Comparison of ENCODE assay signal across 1 cellular context in genomic region chr21:44047996-44048560, GRCh38.
TF ChIP-seq lines count a peak whose summit lies in the region.

No MANE protein-coding gene starts in this region.

TF ChIP-seq in WTC11, 78 proteins besides CTCF, POLR2A, EP300 and RAD21 (continued from another document):
- TF ChIP-seq PRDM15 (CRISPR knock-in tag; IDR thresholded peaks at IDR 0.05) = no peak
- no peak for TF ChIP-seq GTF2I (CRISPR knock-in tag; conservative IDR thresholded peaks at IDR 0.05)
- TF ChIP-seq ZNF263 (CRISPR knock-in tag; IDR thresholded peaks at IDR 0.05; ENCODE audit: low read depth) = no peak
- TF ChIP-seq JUN (CRISPR knock-in tag; IDR thresholded peaks at IDR 0.05) = no peak
- TF ChIP-seq, protein P1, sequence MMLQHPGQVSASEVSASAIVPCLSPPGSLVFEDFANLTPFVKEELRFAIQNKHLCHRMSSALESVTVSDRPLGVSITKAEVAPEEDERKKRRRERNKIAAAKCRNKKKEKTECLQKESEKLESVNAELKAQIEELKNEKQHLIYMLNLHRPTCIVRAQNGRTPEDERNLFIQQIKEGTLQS (CRISPR knock-in tag; conservative IDR thresholded peaks at IDR 0.05) = no peak
- TF ChIP-seq TCF7 (CRISPR knock-in tag; IDR thresholded peaks at IDR 0.05; ENCODE audit: low read depth) = no peak
- TF ChIP-seq, protein P2, sequence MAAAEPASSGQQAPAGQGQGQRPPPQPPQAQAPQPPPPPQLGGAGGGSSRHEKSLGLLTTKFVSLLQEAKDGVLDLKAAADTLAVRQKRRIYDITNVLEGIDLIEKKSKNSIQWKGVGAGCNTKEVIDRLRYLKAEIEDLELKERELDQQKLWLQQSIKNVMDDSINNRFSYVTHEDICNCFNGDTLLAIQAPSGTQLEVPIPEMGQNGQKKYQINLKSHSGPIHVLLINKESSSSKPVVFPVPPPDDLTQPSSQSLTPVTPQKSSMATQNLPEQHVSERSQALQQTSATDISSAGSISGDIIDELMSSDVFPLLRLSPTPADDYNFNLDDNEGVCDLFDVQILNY (CRISPR knock-in tag; IDR thresholded peaks at IDR 0.05) = no peak
- TF ChIP-seq, protein P3, sequence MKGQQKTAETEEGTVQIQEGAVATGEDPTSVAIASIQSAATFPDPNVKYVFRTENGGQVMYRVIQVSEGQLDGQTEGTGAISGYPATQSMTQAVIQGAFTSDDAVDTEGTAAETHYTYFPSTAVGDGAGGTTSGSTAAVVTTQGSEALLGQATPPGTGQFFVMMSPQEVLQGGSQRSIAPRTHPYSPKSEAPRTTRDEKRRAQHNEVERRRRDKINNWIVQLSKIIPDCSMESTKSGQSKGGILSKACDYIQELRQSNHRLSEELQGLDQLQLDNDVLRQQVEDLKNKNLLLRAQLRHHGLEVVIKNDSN (CRISPR knock-in tag; IDR thresholded peaks at IDR 0.05) = no peak
- TF ChIP-seq NFYB (CRISPR knock-in tag; conservative IDR thresholded peaks at IDR 0.05; ENCODE audit: low read depth) = no peak
